ENCODE assay signal across 22 cellular contexts in genomic region chr4:130333241-130333759, GRCh38.
"Had no signal": no experiment of that assay in that cellular context is flagged by ENCODE, and none has a peak within 500 bp of the region (broad histone marks: within the 10 kb centered on the region; RNA-seq: fewer than 3 reads in every experiment).

No MANE protein-coding gene starts in this region.

- H3K27me3 ChIP-seq: MG63, SJSA1 had no signal

- H3K4me3 ChIP-seq: MG63, SJSA1, SK-N-MC had no signal

- DNase-seq: Karpas-422, KG1, MG63, NCI-H1092, NCI-H1105 treated with DMSO at 0.1 percent for 48 hours, NCI-H1417 treated with DMSO at 0.1 percent for 48 hours, NCI-H146, NCI-H1694 treated with DMSO at 0.1 percent for 48 hours, NCI-H2029, NCI-H2081 treated with DMSO at 0.1 percent for 48 hours, NCI-H2171, NCI-H226, NCI-H446, NCI-H510A, NCI-H524 treated with DMSO at 0.1 percent for 48 hours, NCI-H69, NCI-H774, Right ventricle myocardium superior, RPMI8226, SIG-M5 had no signal

- H3K4me1 ChIP-seq: SJSA1 had no signal

- H3K27ac ChIP-seq: SJSA1, SK-N-MC had no signal

- H3K36me3 ChIP-seq: MG63, SJSA1 had no signal
